Comparison of ENCODE assay signal across 8 cellular contexts in genomic region chr12:112992541-112993398, GRCh38. TPM values are rescaled to one million over a fixed set of nuclear protein-coding genes. Genes with fewer than 3 reads are reported as not detected.
DNase-seq lines count a peak whose midpoint lies in the region; ATAC-seq and TF ChIP-seq lines count a peak whose summit lies in the region.

No MANE protein-coding gene starts in this region.

- H3K27ac ChIP-seq in RWPE1: no peak overlapping the region

- intact Hi-C loops in lower leg skin (cut with DNase I; ENCODE audit: low total_unique reads): no loop called here

- H3K27me3 Mint-ChIP-seq in progenitor cell of endocrine pancreas: peaks cover 20% of the 10 kb centered on the region

- DNase-seq in DMS153 treated with DMSO at 0.1 percent for 48 hours (lab: John Stamatoyannopoulos, UW; ENCODE audit: unreplicated experiment) (peak; percentile 45), KBM-7 (peak; percentile 90), RWPE1 (ENCODE audit: low spot score) (peak; percentile 80), globus pallidus (ENCODE audit: low spot score) (peak; percentile 47), progenitor cell of endocrine pancreas (ENCODE audit: low spot score, unreplicated experiment) (peak; percentile 15), lower leg skin (ENCODE audit: low spot score in 2 of 2) (no peak)
- peak; percentile 9 to 36 (median 15) for DNase-seq in activated naive CD4-positive, alpha-beta T cell (lab: John Stamatoyannopoulos, UW)

- ATAC-seq in GM19452 (IDR thresholded peaks at IDR 0.05; ENCODE audit: unreplicated experiment): no peak

- no peak overlapping the region for H3K4me3 Mint-ChIP-seq in progenitor cell of endocrine pancreas (ENCODE audit: low read depth)

- WGBS in lower leg skin, 2 donors: 8 to 17% methylated on average over 2 of the region's 2 CpGs

- no peaks in the 10 kb centered on the region for H3K36me3 Mint-ChIP-seq in progenitor cell of endocrine pancreas (ENCODE audit: insufficient read depth)

- POLR2A ChIA-PET in RWPE1 (lab: Yijun Ruan, JAX; ENCODE audit: low non-redundant PET): interaction anchor here (0.6 kb wide), 1 partner anchor 93 kb away, joined by 3 read pairs; no protein-coding TSS in a partner anchor

- TF ChIP-seq POLR2A in lower leg skin (IDR thresholded peaks at IDR 0.05): no peak

- H3K4me3 ChIP-seq in lower leg skin (ENCODE audit: low read depth, poor library complexity, severe bottlenecking): no peak overlapping the region

- H3K4me1 Mint-ChIP-seq in progenitor cell of endocrine pancreas (ENCODE audit: low read depth): no peaks in the 10 kb centered on the region

- no peak overlapping the region for H3K27ac Mint-ChIP-seq in progenitor cell of endocrine pancreas

- in situ Hi-C loops in KBM-7 (cut with MboI; ENCODE audit: low pct_unique_long_range_greater_than_20kb, low sequenced_read_pairs): no loop called here

- CTCF ChIA-PET in RWPE1 (lab: Yijun Ruan, JAX): interaction anchor here (0.6 to 1.9 kb wide), 16 partner anchors 8 to 184 kb away, joined by 3 to 13 read pairs (median 4); partner anchors contain the start of gene OAS2

- H3K9me3 Mint-ChIP-seq in progenitor cell of endocrine pancreas (ENCODE audit: low read depth): peaks cover 6% of the 10 kb centered on the region

- peak; percentile 88 for TF ChIP-seq CTCF in RWPE1 (conservative IDR thresholded peaks at IDR 0.05; ENCODE audit: low read depth)
- TF ChIP-seq CTCF in progenitor cell of endocrine pancreas (IDR thresholded peaks at IDR 0.05; ENCODE audit: unreplicated experiment): peak; percentile 86
- peak in 1 of 3 donors; percentile 53 for TF ChIP-seq CTCF in lower leg skin (IDR thresholded peaks at IDR 0.05)

RNA-seq across cellular contexts. Expression of gene OAS2, which starts 14.5 kb away (rescaled TPM):
- total RNA-seq in progenitor cell of endocrine pancreas (not detected in 2 replicates), lower leg skin (1 to 10 TPM; 2.6 to 3.8 (median 3.3) TPM)

RNA-seq across cellular contexts. Expression of gene OAS3, which starts 54.5 kb away (rescaled TPM):
- 1.00 and 1.1 TPM in 2 replicates for total RNA-seq in progenitor cell of endocrine pancreas
- total RNA-seq in lower leg skin: 10 to 100 TPM in 3 of 4 donors, 1 to 10 TPM in 1; 9.4 to 18.9 (median 15.9) TPM

Comparison
In these comparisons a context has a peak if more than half of its experiments do, and no peak if none do; other contexts are left out.
1. DNase-seq: peak in DMS153 treated with DMSO at 0.1 percent for 48 hours (single experiment), KBM-7 (single experiment), RWPE1 (single experiment), activated naive CD4-positive, alpha-beta T cell (4 of 4), globus pallidus (single experiment) and progenitor cell of endocrine pancreas (single experiment); none in lower leg skin (0 of 2).